In the genomic region with DNA sequence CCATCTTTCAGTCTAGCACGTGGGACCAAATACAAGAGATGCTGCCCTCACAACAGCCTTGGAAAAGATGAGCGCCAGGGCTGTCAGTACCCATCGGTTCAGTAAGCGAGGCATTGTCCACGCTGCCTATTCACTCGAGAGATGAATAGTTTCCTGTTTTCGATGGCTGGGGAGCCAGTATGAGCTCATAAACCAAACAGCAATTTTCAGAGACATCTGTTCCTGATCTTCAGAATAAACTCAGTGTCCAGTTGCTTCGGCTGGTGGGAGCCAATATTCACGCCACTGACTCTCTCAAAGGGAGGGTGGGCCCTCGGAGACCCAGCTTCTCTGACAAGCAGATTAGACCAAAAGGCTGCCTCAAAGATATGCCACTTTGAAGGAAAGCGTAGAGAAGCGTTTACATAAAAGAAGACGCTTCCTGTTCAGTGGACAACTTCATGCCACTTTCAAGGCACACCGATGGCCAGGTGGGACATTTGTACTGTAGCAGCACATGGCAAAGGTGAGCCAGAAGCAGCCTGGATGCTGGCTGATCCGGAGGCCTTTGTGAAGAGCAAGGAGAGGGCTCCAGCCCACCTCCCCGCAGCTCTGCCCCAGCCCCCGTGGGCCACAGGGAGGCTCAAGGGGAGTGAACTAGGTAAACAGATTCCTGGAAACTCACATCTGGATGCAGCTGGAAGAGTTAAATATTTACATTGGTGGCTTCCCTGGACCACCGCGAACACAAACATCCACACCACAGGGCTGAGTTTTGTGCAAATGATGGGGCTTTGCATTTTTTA, we compare ENCODE assay signal across 9 cellular contexts. TPM values are rescaled to one million over a fixed set of nuclear protein-coding genes. Genes with fewer than 3 reads are reported as not detected.
DNase-seq lines count a peak whose midpoint lies in the region; ATAC-seq and TF ChIP-seq lines count a peak whose summit lies in the region.
"Had no signal": no experiment of that assay in that cellular context is flagged by ENCODE, and none has a peak within 500 bp of the region (broad histone marks: within the 10 kb centered on the region; RNA-seq: fewer than 3 reads in every experiment).

No MANE protein-coding gene starts in this region.

- peaks cover 12% of the 10 kb centered on the region for H3K4me1 Mint-ChIP-seq in neural crest cell

- TF ChIP-seq CTCF in fibroblast of lung (conservative IDR thresholded peaks at IDR 0.05 in 1 of 2, IDR thresholded peaks at IDR 0.05 in 1 of 2; ENCODE audit: low read depth in 1 of 2, low read length in 2 of 2) (no peak), neural crest cell (conservative IDR thresholded peaks at IDR 0.05) (no peak)

- H2AFZ ChIP-seq in fibroblast of lung (ENCODE audit: low read length) = no peak overlapping the region

- H3K9me3 Mint-ChIP-seq in neural crest cell = no peaks in the 10 kb centered on the region

- H3K27me3 Mint-ChIP-seq in neural crest cell (ENCODE audit: low read depth) = no peaks in the 10 kb centered on the region

- H3K27ac Mint-ChIP-seq in neural crest cell (ENCODE audit: unreplicated experiment) = peak overlapping the region; percentile 88

- no peaks in the 10 kb centered on the region for H3K27me3 ChIP-seq in fibroblast of lung (ENCODE audit: control insufficient read depth, insufficient read depth, low read length)

- H3K4me2 ChIP-seq in fibroblast of lung (ENCODE audit: extremely low read depth, insufficient read depth, low read length) = peak overlapping the region; percentile 44

- no peak for ATAC-seq in GM18519 (IDR thresholded peaks at IDR 0.05; ENCODE audit: low FRiP score, unreplicated experiment)
- no peak for ATAC-seq in GM21737 (IDR thresholded peaks at IDR 0.05; ENCODE audit: unreplicated experiment)

- no peaks in the 10 kb centered on the region for H4K20me1 ChIP-seq in fibroblast of lung (ENCODE audit: control insufficient read depth, extremely low read depth, insufficient read depth, low read length)

- peaks cover 15% of the 10 kb centered on the region for H3K79me2 ChIP-seq in fibroblast of lung (ENCODE audit: control insufficient read depth, insufficient read depth, low read length)

- H3K4me3 Mint-ChIP-seq in neural crest cell = no peak overlapping the region

- no peak overlapping the region for H3K4me3 ChIP-seq in fibroblast of lung (replicated peaks in 1 of 4; ENCODE audit: control extremely low read depth in 1 of 4, insufficient read depth in 1 of 4, low read depth in 3 of 4, low read length in 4 of 4)

- peak overlapping the region; percentile 21 for H3K9ac ChIP-seq in fibroblast of lung (ENCODE audit: insufficient read depth, low read length)

- H3K9me3 ChIP-seq in fibroblast of lung (ENCODE audit: control insufficient read depth, insufficient read depth, low read depth, low read length) = no peaks in the 10 kb centered on the region

- peaks cover 3% of the 10 kb centered on the region for H3K36me3 Mint-ChIP-seq in neural crest cell (ENCODE audit: low read depth)

- H3K4me1 ChIP-seq in fibroblast of lung (ENCODE audit: control insufficient read depth, extremely low read depth, insufficient read depth, low read length) = peaks cover 61% of the 10 kb centered on the region

- peak; percentile 73 for DNase-seq in AG08396 (ENCODE audit: low spot score)
- peak; percentile 76 to 86 for DNase-seq in fibroblast of lung (ENCODE audit: low read depth in 2 of 2)
- no peak for DNase-seq in neural crest cell (ENCODE audit: low read depth, low spot score)
- no peak for DNase-seq in stimulated activated CD4-positive, alpha-beta T cell treated with anti-CD3 and anti-CD28 coated beads, Interleukin-4, amount 100 ng/mL, for 4 hours
- DNase-seq in stimulated activated CD4-positive, alpha-beta T cell treated with anti-CD3 and anti-CD28 coated beads, Interleukin-2, amount 100 ng/mL, for 24 hours = no peak
- DNase-seq: OCI-M1 had no signal

- H3K36me3 ChIP-seq in fibroblast of lung (ENCODE audit: control insufficient read depth, insufficient read depth, low read length) = peaks cover 24% of the 10 kb centered on the region

- peak overlapping the region; percentile 86 for H3K27ac ChIP-seq in fibroblast of lung (ENCODE audit: insufficient read depth, low read length)

TF ChIP-seq in PFSK-1, 5 proteins besides CTCF, POLR2A, EP300 and RAD21:
- TF ChIP-seq SIN3A (IDR thresholded peaks at IDR 0.05; ENCODE audit: borderline replicate concordance, insufficient read depth, low read length) (peak; percentile 68; the same call in 1 of the 2 replicates), TAF1 (IDR thresholded peaks at IDR 0.05; ENCODE audit: borderline replicate concordance, insufficient read depth, low read length) (0 out of 2 replicates have a peak, but pooled peaks have one; percentile 6), FOXP2 (optimal IDR thresholded peaks at IDR 0.05; ENCODE audit: borderline replicate concordance, extremely low read depth, extremely low read length, insufficient read depth) (no peak), POLR2AphosphoS5 (IDR thresholded peaks at IDR 0.05; ENCODE audit: low read depth, low read length) (0 out of 2 replicates have a peak, but pooled peaks have one; percentile 36)
- TF ChIP-seq, protein P1, sequence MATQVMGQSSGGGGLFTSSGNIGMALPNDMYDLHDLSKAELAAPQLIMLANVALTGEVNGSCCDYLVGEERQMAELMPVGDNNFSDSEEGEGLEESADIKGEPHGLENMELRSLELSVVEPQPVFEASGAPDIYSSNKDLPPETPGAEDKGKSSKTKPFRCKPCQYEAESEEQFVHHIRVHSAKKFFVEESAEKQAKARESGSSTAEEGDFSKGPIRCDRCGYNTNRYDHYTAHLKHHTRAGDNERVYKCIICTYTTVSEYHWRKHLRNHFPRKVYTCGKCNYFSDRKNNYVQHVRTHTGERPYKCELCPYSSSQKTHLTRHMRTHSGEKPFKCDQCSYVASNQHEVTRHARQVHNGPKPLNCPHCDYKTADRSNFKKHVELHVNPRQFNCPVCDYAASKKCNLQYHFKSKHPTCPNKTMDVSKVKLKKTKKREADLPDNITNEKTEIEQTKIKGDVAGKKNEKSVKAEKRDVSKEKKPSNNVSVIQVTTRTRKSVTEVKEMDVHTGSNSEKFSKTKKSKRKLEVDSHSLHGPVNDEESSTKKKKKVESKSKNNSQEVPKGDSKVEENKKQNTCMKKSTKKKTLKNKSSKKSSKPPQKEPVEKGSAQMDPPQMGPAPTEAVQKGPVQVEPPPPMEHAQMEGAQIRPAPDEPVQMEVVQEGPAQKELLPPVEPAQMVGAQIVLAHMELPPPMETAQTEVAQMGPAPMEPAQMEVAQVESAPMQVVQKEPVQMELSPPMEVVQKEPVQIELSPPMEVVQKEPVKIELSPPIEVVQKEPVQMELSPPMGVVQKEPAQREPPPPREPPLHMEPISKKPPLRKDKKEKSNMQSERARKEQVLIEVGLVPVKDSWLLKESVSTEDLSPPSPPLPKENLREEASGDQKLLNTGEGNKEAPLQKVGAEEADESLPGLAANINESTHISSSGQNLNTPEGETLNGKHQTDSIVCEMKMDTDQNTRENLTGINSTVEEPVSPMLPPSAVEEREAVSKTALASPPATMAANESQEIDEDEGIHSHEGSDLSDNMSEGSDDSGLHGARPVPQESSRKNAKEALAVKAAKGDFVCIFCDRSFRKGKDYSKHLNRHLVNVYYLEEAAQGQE (IDR thresholded peaks at IDR 0.05; ENCODE audit: insufficient read depth in 1 of 2, low read depth in 2 of 2, low read length in 2 of 2) = 0 out of 4 replicates have a peak, but pooled peaks of 1 of the 2 experiments have one; percentile 35

RNA-seq across cellular contexts. Expression of a gene that starts 6.0 kb away (rescaled TPM):
- 24.6 TPM for polyA plus RNA-seq in PFSK-1 (2012; ENCODE audit: insufficient read length, low read depth)
- total RNA-seq in fibroblast of lung = 10.5 and 13.4 TPM in 2 replicates
- 17.4 and 21.9 TPM in 2 replicates for polyA plus RNA-seq in fibroblast of lung
- 15.6 and 21.0 TPM in 2 replicates for polyA plus RNA-seq in fibroblast of lung (2012)
- polyA minus RNA-seq in fibroblast of lung (ENCODE audit: low replicate concordance) = 10.2 and 15.1 TPM in 2 replicates
- total RNA-seq in neural crest cell = 18.7 and 19.5 TPM in 2 replicates

RNA-seq across cellular contexts. Expression of a gene that starts 23.4 kb away (rescaled TPM):
- 62.1 TPM for polyA plus RNA-seq in PFSK-1 (2012; ENCODE audit: insufficient read length, low read depth)
- total RNA-seq in fibroblast of lung (48.0 and 53.8 TPM in 2 replicates), neural crest cell (75.9 and 76.4 TPM in 2 replicates)
- 38.5 and 75.6 TPM in 2 replicates for polyA plus RNA-seq in fibroblast of lung
- 45.5 and 79.1 TPM in 2 replicates for polyA plus RNA-seq in fibroblast of lung (2012)
- 109 and 204 TPM in 2 replicates for polyA minus RNA-seq in fibroblast of lung (ENCODE audit: low replicate concordance)

Comparison
In these comparisons a context has a peak if more than half of its experiments do, and no peak if none do; other contexts are left out.
1. DNase-seq: peak in AG08396 (single experiment) and fibroblast of lung (2 of 2); none in neural crest cell (single experiment), stimulated activated CD4-positive, alpha-beta T cell treated with anti-CD3 and anti-CD28 coated beads, Interleukin-4, amount 100 ng/mL, for 4 hours (0 of 2) and stimulated activated CD4-positive, alpha-beta T cell treated with anti-CD3 and anti-CD28 coated beads, Interleukin-2, amount 100 ng/mL, for 24 hours (0 of 2).